In the genomic region with DNA sequence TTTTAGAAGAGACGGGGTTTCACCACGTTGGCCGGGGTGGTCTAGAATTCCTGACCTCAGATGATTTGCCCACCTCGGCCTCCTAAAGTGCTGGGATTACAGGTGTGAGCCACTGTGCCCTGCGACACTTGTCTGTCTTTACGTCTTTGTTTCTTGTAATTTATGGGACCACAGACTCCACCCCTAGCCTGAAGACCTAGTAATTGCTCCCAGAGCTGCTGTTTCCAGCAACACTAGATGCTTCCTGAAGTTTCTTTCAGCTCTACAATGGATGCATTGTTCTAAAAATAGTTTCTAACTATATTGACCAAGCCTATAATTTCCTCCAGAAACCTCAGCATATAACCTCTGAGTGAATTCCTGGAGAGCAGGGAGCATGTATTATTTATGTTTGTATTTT, we compare ENCODE assay signal across 14 cellular contexts. TPM values are rescaled to one million over a fixed set of nuclear protein-coding genes. Genes with fewer than 3 reads are reported as not detected.
DNase-seq lines count a peak whose midpoint lies in the region; ATAC-seq and TF ChIP-seq lines count a peak whose summit lies in the region.
"Had no signal": no experiment of that assay in that cellular context is flagged by ENCODE, and none has a peak within 500 bp of the region (broad histone marks: within the 10 kb centered on the region; RNA-seq: fewer than 3 reads in every experiment).

No MANE protein-coding gene starts in this region.

- no peak overlapping the region for H4K8ac ChIP-seq in H9 (replicated peaks; ENCODE audit: insufficient read length, low read depth, low read length)

- peaks cover 62 to 69% of the 10 kb centered on the region in 2 experiments for H3K4me1 Mint-ChIP-seq in H9
- no peaks in the 10 kb centered on the region for H3K4me1 Mint-ChIP-seq in activated CD4-positive, alpha-beta T cell treated with anti-CD3 and anti-CD28 coated beads for 36 hours
- H3K4me1 Mint-ChIP-seq: activated CD4-positive, alpha-beta memory T cell treated with anti-CD3 and anti-CD28 coated beads, Interleukin-2, amount 10 ng/mL, durations not matched to agents 7 days and 5 days had no signal

- TF ChIP-seq CTCF in H9 (conservative IDR thresholded peaks at IDR 0.05) = no peak
- TF ChIP-seq CTCF in parathyroid adenoma (IDR thresholded peaks at IDR 0.05) = no peak
- no peak for TF ChIP-seq CTCF in RWPE1 (conservative IDR thresholded peaks at IDR 0.05; ENCODE audit: low read depth)

- H3K4ac ChIP-seq in H9 (ENCODE audit: low read depth, low read length) = no peak overlapping the region

- no peaks in the 10 kb centered on the region for H3K36me3 ChIP-seq in parathyroid adenoma (ENCODE audit: control insufficient read depth, insufficient read depth, low read length)
- H3K36me3 ChIP-seq: lower lobe of right lung, vagina had no signal

- H3K9me3 Mint-ChIP-seq in H9 = peaks cover 3% of the 10 kb centered on the region in 2 experiments; a peak in 2 of 5 replicates
- peaks cover 1% of the 10 kb centered on the region for H3K9me3 Mint-ChIP-seq in activated CD4-positive, alpha-beta T cell treated with anti-CD3 and anti-CD28 coated beads for 36 hours (ENCODE audit: low read depth)

- H3K9me3 ChIP-seq in H9 (ENCODE audit: control insufficient read depth, low read depth, low read length) (no peaks in the 10 kb centered on the region), parathyroid adenoma (ENCODE audit: control insufficient read depth, low read length) (no peaks in the 10 kb centered on the region)
- H3K9me3 ChIP-seq: lower lobe of right lung, vagina had no signal

- H3K4me3 Mint-ChIP-seq in H9 = peak overlapping the region in 1 of 2 experiments; percentile 0; a peak in 1 of 5 replicates
- no peak overlapping the region for H3K4me3 Mint-ChIP-seq in activated CD4-positive, alpha-beta T cell treated with anti-CD3 and anti-CD28 coated beads for 36 hours
- H3K4me3 Mint-ChIP-seq: activated CD4-positive, alpha-beta memory T cell treated with anti-CD3 and anti-CD28 coated beads, Interleukin-2, amount 10 ng/mL, durations not matched to agents 7 days and 5 days; activated naive CD8-positive, alpha-beta T cell had no signal

- no peak overlapping the region for H3T11ph ChIP-seq in H9 (ENCODE audit: low read length)

- H3K4me2 ChIP-seq in H9 (ENCODE audit: insufficient read depth, insufficient read length, low read length) (no peak overlapping the region), parathyroid adenoma (ENCODE audit: low read length) (peak overlapping the region; percentile 40)

- WGBS in H9 (ENCODE audit: extremely low coverage, insufficient read length, low lambda C conversion rate) = no CpG with 5 or more reads among the region's 6 CpGs

- no peak for DNase-seq in H9
- DNase-seq in NCI-H510A (lab: John Stamatoyannopoulos, UW) = peak; percentile 45
- peak; percentile 49 for DNase-seq in fibroblast of peridontal ligament (ENCODE audit: extremely low read depth)
- DNase-seq in activated CD4-positive, alpha-beta T cell treated with anti-CD3 and anti-CD28 coated beads for 36 hours = no peak
- DNase-seq in amygdala (lab: John Stamatoyannopoulos, UW) = no peak
- DNase-seq in RWPE1 (ENCODE audit: low spot score) = no peak
- DNase-seq: activated CD4-positive, alpha-beta memory T cell treated with anti-CD3 and anti-CD28 coated beads, Interleukin-2, amount 10 ng/mL, durations not matched to agents 7 days and 5 days; IMR-90; lower lobe of right lung; NCI-H345 had no signal

- no peaks in the 10 kb centered on the region for H3K23me2 ChIP-seq in H9 (ENCODE audit: insufficient read length, low read depth, low read length, poor library complexity, severe bottlenecking)

- no peak overlapping the region for H4K5ac ChIP-seq in H9 (ENCODE audit: insufficient read length, low read depth, low read length)

- no peaks in the 10 kb centered on the region for H3K27me3 ChIP-seq in H9 (ENCODE audit: insufficient read depth, low read length)
- H3K27me3 ChIP-seq in parathyroid adenoma (ENCODE audit: control insufficient read depth, insufficient read depth, low read length) = no peaks in the 10 kb centered on the region
- H3K27me3 ChIP-seq: vagina had no signal

- H3K36me3 Mint-ChIP-seq in H9 (ENCODE audit: insufficient read depth in 1 of 3, low read depth in 3 of 3) = peaks cover 3 to 16% (median 6%) of the 10 kb centered on the region in 3 experiments; a peak in 6 of 7 replicates
- peaks cover 1% of the 10 kb centered on the region for H3K36me3 Mint-ChIP-seq in activated CD4-positive, alpha-beta T cell treated with anti-CD3 and anti-CD28 coated beads for 36 hours (ENCODE audit: low read depth)
- H3K36me3 Mint-ChIP-seq: activated naive CD8-positive, alpha-beta T cell had no signal

- H3K27ac ChIP-seq in H9 (ENCODE audit: insufficient read length, low read depth, low read length) = no peak overlapping the region
- peak overlapping the region; percentile 57 for H3K27ac ChIP-seq in parathyroid adenoma
- H3K27ac ChIP-seq in RWPE1 = no peak overlapping the region
- H3K27ac ChIP-seq: lower lobe of right lung, vagina had no signal

- no peaks in the 10 kb centered on the region for H3K79me1 ChIP-seq in H9 (ENCODE audit: insufficient read depth, low read depth, low read length, poor library complexity, severe bottlenecking)

- H2AK5ac ChIP-seq in H9 (ENCODE audit: insufficient read length, low read length) = no peak overlapping the region

- no peak overlapping the region for H2BK120ac ChIP-seq in H9 (ENCODE audit: low read depth, low read length, poor library complexity, severe bottlenecking)

- no peaks in the 10 kb centered on the region for H3K79me2 ChIP-seq in H9 (ENCODE audit: insufficient read depth, low read length)
- peaks cover 19% of the 10 kb centered on the region for H3K79me2 ChIP-seq in parathyroid adenoma

- H2BK5ac ChIP-seq in H9 (ENCODE audit: insufficient read length, low read length) = no peak overlapping the region

- CTCF ChIA-PET in activated CD4-positive, alpha-beta T cell treated with anti-CD3 and anti-CD28 coated beads for 36 hours (lab: Charles Lee) = interaction anchor here (1.0 kb wide), 1 partner anchor 10 kb away, joined by 4 read pairs; no protein-coding TSS in a partner anchor
- CTCF ChIA-PET in RWPE1 (lab: Yijun Ruan, JAX) = no interaction called here

- no peak overlapping the region for H3K18ac ChIP-seq in H9 (ENCODE audit: insufficient read length, low read depth, low read length)

- peak overlapping the region; percentile 38 to 98 (median 92); a peak in 6 of 7 replicates for H3K27ac Mint-ChIP-seq in H9
- no peak overlapping the region for H3K27ac Mint-ChIP-seq in activated CD4-positive, alpha-beta T cell treated with anti-CD3 and anti-CD28 coated beads for 36 hours
- H3K27ac Mint-ChIP-seq: activated CD4-positive, alpha-beta memory T cell treated with anti-CD3 and anti-CD28 coated beads, Interleukin-2, amount 10 ng/mL, durations not matched to agents 7 days and 5 days; activated naive CD8-positive, alpha-beta T cell had no signal

- H3K14ac ChIP-seq in H9 (ENCODE audit: insufficient read depth, low read length) = no peak overlapping the region

- H2BK15ac ChIP-seq in H9 (ENCODE audit: low read depth, low read length) = no peak overlapping the region

- no peak overlapping the region for H4K91ac ChIP-seq in H9 (ENCODE audit: insufficient read length, low read depth, low read length)

- H3K9ac ChIP-seq in H9 (ENCODE audit: extremely low read depth, insufficient read length, low read length) (no peak overlapping the region), parathyroid adenoma (no peak overlapping the region)

- H3K4me1 ChIP-seq in H9 (ENCODE audit: insufficient read depth, low read length) (no peaks in the 10 kb centered on the region; the same call in 1 of the 2 replicates), parathyroid adenoma (peaks cover 18% of the 10 kb centered on the region)
- H3K4me1 ChIP-seq: vagina had no signal

- H3K4me3 ChIP-seq in parathyroid adenoma (ENCODE audit: low read depth, low read length) = no peak overlapping the region
- H3K4me3 ChIP-seq: lower lobe of right lung, vagina had no signal

- H2AFZ ChIP-seq in H9 (ENCODE audit: low read length) (no peak overlapping the region), parathyroid adenoma (no peak overlapping the region)

- no peaks in the 10 kb centered on the region for H4K20me1 ChIP-seq in H9 (ENCODE audit: control insufficient read depth, insufficient read depth, insufficient read length)

- POLR2A ChIA-PET in activated CD4-positive, alpha-beta T cell treated with anti-CD3 and anti-CD28 coated beads for 36 hours (lab: Charles Lee) = no interaction called here
- POLR2A ChIA-PET in RWPE1 (lab: Yijun Ruan, JAX; ENCODE audit: low non-redundant PET) = no interaction called here

- H2BK12ac ChIP-seq in H9 (ENCODE audit: insufficient read length, low read depth, low read length) = no peak overlapping the region

- no peak overlapping the region for H2BK20ac ChIP-seq in H9 (ENCODE audit: low read depth, low read length, poor library complexity, severe bottlenecking)

- H3K27me3 Mint-ChIP-seq in H9 (ENCODE audit: low read depth) = no peaks in the 10 kb centered on the region
- H3K27me3 Mint-ChIP-seq in activated CD4-positive, alpha-beta T cell treated with anti-CD3 and anti-CD28 coated beads for 36 hours = no peaks in the 10 kb centered on the region
- H3K27me3 Mint-ChIP-seq: activated CD4-positive, alpha-beta memory T cell treated with anti-CD3 and anti-CD28 coated beads, Interleukin-2, amount 10 ng/mL, durations not matched to agents 7 days and 5 days had no signal

- intact Hi-C loops in activated CD4-positive, alpha-beta T cell treated with anti-CD3 and anti-CD28 coated beads for 36 hours (cut with DNase I, micrococcal nuclease) = no loop called here

- ATAC-seq in activated CD4-positive, alpha-beta T cell treated with anti-CD3 and anti-CD28 coated beads for 36 hours = no peak
- no peak for ATAC-seq in GM21619 (IDR thresholded peaks at IDR 0.05; ENCODE audit: unreplicated experiment)

- H3K56ac ChIP-seq in H9 (ENCODE audit: insufficient read length, low read depth, low read length) = no peak overlapping the region

- no peak overlapping the region for H3K23ac ChIP-seq in H9 (ENCODE audit: insufficient read length, low read depth, low read length)

RNA-seq across cellular contexts. Expression of a gene that starts 13.9 kb away (rescaled TPM):
- 33.7 and 35.6 TPM in 2 replicates for total RNA-seq in H9 (2021)
- total RNA-seq in activated CD4-positive, alpha-beta T cell treated with anti-CD3 and anti-CD28 coated beads for 36 hours = 1 to 10 TPM; 4.2 to 4.6 TPM

Comparison
In these comparisons a context has a peak if more than half of its experiments do, and no peak if none do; other contexts are left out.
1. DNase-seq: peak in NCI-H510A (single experiment) and fibroblast of peridontal ligament (single experiment); none in H9 (single experiment), activated CD4-positive, alpha-beta T cell treated with anti-CD3 and anti-CD28 coated beads for 36 hours (single experiment), amygdala (0 of 56) and RWPE1 (single experiment).